In the genomic region with DNA sequence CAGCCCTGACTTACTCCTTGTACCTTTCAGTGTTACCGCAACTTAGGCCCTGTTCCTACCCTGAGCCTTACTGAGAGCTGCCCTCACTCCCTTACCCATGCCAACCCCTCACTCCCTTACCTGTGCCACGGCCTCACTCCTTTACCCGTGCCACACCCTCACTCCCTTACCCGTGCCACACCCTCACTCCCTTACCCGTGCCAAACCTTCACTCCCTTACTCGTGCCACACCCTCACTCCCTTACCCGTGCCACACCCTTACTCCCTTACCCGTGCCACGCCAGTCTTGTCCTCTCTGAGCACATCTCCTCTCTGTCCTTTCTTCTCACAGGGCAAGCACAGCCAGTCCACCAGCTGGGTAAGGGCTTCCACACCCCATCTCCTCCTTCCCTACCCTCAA, we compare ENCODE assay signal across 27 cellular contexts. TPM values are rescaled to one million over a fixed set of nuclear protein-coding genes. Genes with fewer than 3 reads are reported as not detected.
"Had no signal": no experiment of that assay in that cellular context is flagged by ENCODE, and none has a peak within 500 bp of the region (broad histone marks: within the 10 kb centered on the region; RNA-seq: fewer than 3 reads in every experiment).

No MANE protein-coding gene starts in this region.

- H3K27me3 Mint-ChIP-seq: activated CD4-positive, alpha-beta memory T cell treated with anti-CD3 and anti-CD28 coated beads for 36 hours; activated CD4-positive, alpha-beta T cell treated with anti-CD3 and anti-CD28 coated beads, Interleukin-2, amount 10 ng/mL, durations not matched to agents 7 days and 5 days; activated naive CD8-positive, alpha-beta T cell treated with anti-CD3 and anti-CD28 coated beads, Interleukin-2, amount 50 U/mL, for 24 hours had no signal

- DNase-seq: activated CD4-positive, alpha-beta memory T cell treated with anti-CD3 and anti-CD28 coated beads for 36 hours; activated CD4-positive, alpha-beta T cell treated with anti-CD3 and anti-CD28 coated beads, Interleukin-2, amount 10 ng/mL, durations not matched to agents 7 days and 5 days; activated CD4-positive, CD25-positive, alpha-beta regulatory T cell; activated CD8-positive, alpha-beta memory T cell treated with anti-CD3 and anti-CD28 coated beads for 24 hours; activated effector memory CD4-positive, alpha-beta T cell treated with anti-CD3 and anti-CD28 coated beads, Interleukin-2, amount 50 U/mL, for 16 hours; activated naive CD4-positive, alpha-beta T cell treated with Interleukin-2 at 50 U/mL for 16 hours; activated naive CD8-positive, alpha-beta T cell treated with anti-CD3 and anti-CD28 coated beads, Interleukin-2, amount 50 U/mL, for 24 hours; activated T-cell treated with anti-CD3 and anti-CD28 coated beads, Interleukin-2, amount 50 U/mL, for 4 hours; amniotic stem cell; body of pancreas; cerebellar nuclear complex; KG1; NCI-H1092; NCI-H1417 treated with DMSO at 0.1 percent for 48 hours; NCI-H187; NCI-H2081 treated with DMSO at 0.1 percent for 48 hours; NCI-H446; NCI-H524; Peyer's patch; T-helper 1 cell had no signal

- H3K27ac Mint-ChIP-seq: activated CD4-positive, alpha-beta memory T cell treated with anti-CD3 and anti-CD28 coated beads for 36 hours; activated CD4-positive, alpha-beta T cell treated with anti-CD3 and anti-CD28 coated beads, Interleukin-2, amount 10 ng/mL, durations not matched to agents 7 days and 5 days; activated naive CD4-positive, alpha-beta T cell treated with anti-CD3 and anti-CD28 coated beads, Interleukin-2, amount 50 U/mL, for 72 hours; activated naive CD8-positive, alpha-beta T cell treated with anti-CD3 and anti-CD28 coated beads, Interleukin-2, amount 50 U/mL, for 24 hours had no signal

- H3K9me3 ChIP-seq: ascending aorta, body of pancreas, Peyer's patch had no signal

- H3K4me3 Mint-ChIP-seq: activated CD4-positive, alpha-beta memory T cell treated with anti-CD3 and anti-CD28 coated beads for 36 hours; activated CD4-positive, alpha-beta T cell treated with anti-CD3 and anti-CD28 coated beads, Interleukin-2, amount 10 ng/mL, durations not matched to agents 7 days and 5 days; activated naive CD8-positive, alpha-beta T cell treated with anti-CD3 and anti-CD28 coated beads, Interleukin-2, amount 50 U/mL, for 24 hours; activated T-cell treated with anti-CD3 and anti-CD28 coated beads, Interleukin-2, amount 50 U/mL, for 4 hours had no signal

- H3K36me3 Mint-ChIP-seq: activated CD4-positive, alpha-beta memory T cell treated with anti-CD3 and anti-CD28 coated beads for 36 hours; activated naive CD4-positive, alpha-beta T cell treated with anti-CD3 and anti-CD28 coated beads, Interleukin-2, amount 50 U/mL, for 72 hours had no signal

- H3K4me1 Mint-ChIP-seq: activated CD4-positive, alpha-beta T cell treated with anti-CD3 and anti-CD28 coated beads, Interleukin-2, amount 10 ng/mL, durations not matched to agents 7 days and 5 days; activated naive CD8-positive, alpha-beta T cell treated with anti-CD3 and anti-CD28 coated beads, Interleukin-2, amount 50 U/mL, for 24 hours had no signal

- H3K4me3 ChIP-seq: ascending aorta, body of pancreas, cardiac muscle cell, Peyer's patch, SK-N-MC had no signal

- H3K4me1 ChIP-seq: ascending aorta, body of pancreas, Peyer's patch had no signal

- ATAC-seq: activated naive CD4-positive, alpha-beta T cell treated with anti-CD3 and anti-CD28 coated beads, Interleukin-2, amount 50 U/mL, for 72 hours; activated naive CD8-positive, alpha-beta T cell treated with anti-CD3 and anti-CD28 coated beads, Interleukin-2, amount 50 U/mL, for 24 hours; activated T-cell treated with anti-CD3 and anti-CD28 coated beads, Interleukin-2, amount 50 U/mL, for 4 hours; body of pancreas had no signal

- H3K27ac ChIP-seq: ascending aorta, body of pancreas, cardiac muscle cell, Peyer's patch, SK-N-MC, VCaP had no signal

- H3K27me3 ChIP-seq: ascending aorta, body of pancreas, cardiac muscle cell, Peyer's patch had no signal

- H3K9me3 Mint-ChIP-seq: activated CD4-positive, alpha-beta memory T cell treated with anti-CD3 and anti-CD28 coated beads for 36 hours; activated CD4-positive, alpha-beta T cell treated with anti-CD3 and anti-CD28 coated beads, Interleukin-2, amount 10 ng/mL, durations not matched to agents 7 days and 5 days; activated naive CD4-positive, alpha-beta T cell treated with anti-CD3 and anti-CD28 coated beads, Interleukin-2, amount 50 U/mL, for 72 hours; activated naive CD8-positive, alpha-beta T cell treated with anti-CD3 and anti-CD28 coated beads, Interleukin-2, amount 50 U/mL, for 24 hours; activated T-cell treated with anti-CD3 and anti-CD28 coated beads, Interleukin-2, amount 50 U/mL, for 4 hours had no signal

RNA-seq across cellular contexts. Expression of a gene that starts 20.3 kb away (rescaled TPM):
- total RNA-seq: T-helper 2 cell treated with Interferon-gamma antibody and Interleukin-4, amounts not matched to agents 100 ng/mL and 5 ng/mL, for 36 hours had no signal

RNA-seq across cellular contexts. Expression of a gene that starts 46.3 kb away (rescaled TPM):
- total RNA-seq: ascending aorta, LHCN-M2 had no signal
